32 cellular contexts compared by ENCODE assay signal in genomic region chr4:102253860-102254259, GRCh38.
"Had no signal": no experiment of that assay in that cellular context is flagged by ENCODE, and none has a peak within 500 bp of the region (broad histone marks: within the 10 kb centered on the region; RNA-seq: fewer than 3 reads in every experiment).

No MANE protein-coding gene starts in this region.

- H3K4me1 ChIP-seq: Peyer's patch had no signal

- DNase-seq: activated CD4-positive, alpha-beta T cell treated with anti-CD3 and anti-CD28 coated beads, Interleukin-2, amount 10 ng/mL, durations not matched to agents 24 days and 14 days; activated CD4-positive, alpha-beta T cell treated with anti-CD3 and anti-CD28 coated beads, Interleukin-2, amount 50 U/mL, for 4 hours; activated CD8-positive, alpha-beta T cell treated with anti-CD3 and anti-CD28 coated beads for 36 hours; activated effector memory CD4-positive, alpha-beta T cell treated with anti-CD3 and anti-CD28 coated beads, Interleukin-2, amount 50 U/mL, for 16 hours; activated naive CD4-positive, alpha-beta T cell; activated naive CD4-positive, alpha-beta T cell treated with anti-CD3 and anti-CD28 coated beads, Interleukin-2, amount 50 U/mL, for 16 hours; activated naive CD8-positive, alpha-beta T cell treated with anti-CD3 and anti-CD28 coated beads for 36 hours; activated T-cell treated with anti-CD3 and anti-CD28 coated beads, Interleukin-2, amount 50 U/mL, for 1 hour; activated T-cell treated with anti-CD3 and anti-CD28 coated beads, Interleukin-2, amount 50 U/mL, for 72 hours; amniotic stem cell; aorta; NCI-H1092 treated with DMSO at 0.1 percent for 48 hours; NCI-H1417; NCI-H146; NCI-H187; NCI-H2029 treated with DMSO at 0.1 percent for 48 hours; NCI-H2107; NCI-H2171; NCI-H510A; NCI-H526; NCI-H748 treated with DMSO at 0.1 percent for 48 hours; NK-92 treated with Interleukin-12 subunit alpha and Interleukin-12 subunit beta, amount 100 ng/mL, for 24 hours; PC-3; Peyer's patch; RPMI8226; SHP77 treated with DMSO at 0.1 percent for 48 hours; SK-N-SH had no signal

- H3K4me3 Mint-ChIP-seq: activated CD4-positive, alpha-beta T cell treated with anti-CD3 and anti-CD28 coated beads, Interleukin-2, amount 10 ng/mL, durations not matched to agents 24 days and 14 days; activated CD8-positive, alpha-beta T cell treated with anti-CD3 and anti-CD28 coated beads for 36 hours; activated naive CD8-positive, alpha-beta T cell treated with anti-CD3 and anti-CD28 coated beads for 36 hours; activated T-cell treated with anti-CD3 and anti-CD28 coated beads, Interleukin-2, amount 50 U/mL, for 72 hours; activated T-helper 17 cell treated with anti-CD3 and anti-CD28 coated beads, Interleukin-2, amount 50 U/mL, for 72 hours; T-helper 1 cell treated with Interleukin-12 subunit alpha and Interleukin-12 subunit beta and Interleukin-4 antibody, amounts not matched to agents 30 μg/mL and 1 μg/mL, for 36 hours; T-helper 2 cell treated with Interferon-gamma antibody and Interleukin-4, amounts not matched to agents 5 μg/mL and 100 μg/mL, for 36 hours had no signal

- H3K36me3 ChIP-seq: Peyer's patch, SJSA1 had no signal

- H3K9ac ChIP-seq: SK-N-SH had no signal

- H3K4me2 ChIP-seq: SK-N-SH had no signal

- H3K9me3 ChIP-seq: Peyer's patch, SJSA1, SK-N-SH had no signal

- H3K36me3 Mint-ChIP-seq: activated naive CD8-positive, alpha-beta T cell treated with anti-CD3 and anti-CD28 coated beads for 36 hours had no signal

- H3K4me3 ChIP-seq: Peyer's patch, SJSA1 had no signal

- H3K9me2 ChIP-seq: SK-N-SH had no signal

- ATAC-seq: activated CD8-positive, alpha-beta T cell treated with anti-CD3 and anti-CD28 coated beads for 36 hours; activated T-cell treated with anti-CD3 and anti-CD28 coated beads, Interleukin-2, amount 50 U/mL, for 72 hours; activated T-helper 17 cell treated with anti-CD3 and anti-CD28 coated beads, Interleukin-2, amount 50 U/mL, for 72 hours; PC-3 had no signal

- FAIRE-seq: TTC549 had no signal

- H3K9me3 Mint-ChIP-seq: activated CD4-positive, alpha-beta T cell treated with anti-CD3 and anti-CD28 coated beads, Interleukin-2, amount 10 ng/mL, durations not matched to agents 24 days and 14 days; activated CD8-positive, alpha-beta T cell treated with anti-CD3 and anti-CD28 coated beads for 36 hours; activated naive CD8-positive, alpha-beta T cell treated with anti-CD3 and anti-CD28 coated beads for 36 hours; activated T-helper 17 cell treated with anti-CD3 and anti-CD28 coated beads, Interleukin-2, amount 50 U/mL, for 72 hours; T-helper 1 cell treated with Interleukin-12 subunit alpha and Interleukin-12 subunit beta and Interleukin-4 antibody, amounts not matched to agents 30 μg/mL and 1 μg/mL, for 36 hours; T-helper 2 cell treated with Interferon-gamma antibody and Interleukin-4, amounts not matched to agents 5 μg/mL and 100 μg/mL, for 36 hours had no signal

- H3K27me3 ChIP-seq: Peyer's patch, SJSA1 had no signal

- H3K27ac Mint-ChIP-seq: activated CD4-positive, alpha-beta T cell treated with anti-CD3 and anti-CD28 coated beads, Interleukin-2, amount 10 ng/mL, durations not matched to agents 24 days and 14 days; activated CD8-positive, alpha-beta T cell treated with anti-CD3 and anti-CD28 coated beads for 36 hours; activated naive CD8-positive, alpha-beta T cell treated with anti-CD3 and anti-CD28 coated beads for 36 hours; activated T-cell treated with anti-CD3 and anti-CD28 coated beads, Interleukin-2, amount 50 U/mL, for 72 hours; activated T-helper 17 cell treated with anti-CD3 and anti-CD28 coated beads, Interleukin-2, amount 50 U/mL, for 72 hours; T-helper 1 cell treated with Interleukin-12 subunit alpha and Interleukin-12 subunit beta and Interleukin-4 antibody, amounts not matched to agents 30 μg/mL and 1 μg/mL, for 36 hours; T-helper 2 cell treated with Interferon-gamma antibody and Interleukin-4, amounts not matched to agents 5 μg/mL and 100 μg/mL, for 36 hours had no signal

- H3K4me1 Mint-ChIP-seq: activated CD4-positive, alpha-beta T cell treated with anti-CD3 and anti-CD28 coated beads, Interleukin-2, amount 10 ng/mL, durations not matched to agents 24 days and 14 days had no signal

- H3K27ac ChIP-seq: Peyer's patch, SJSA1 had no signal
